In genomic region chrX:133980406-133980805, GRCh38 we compare ENCODE assay signal across 18 cellular contexts. TPM values are rescaled to one million over a fixed set of nuclear protein-coding genes. Genes with fewer than 3 reads are reported as not detected.
DNase-seq lines count a peak whose midpoint lies in the region; ATAC-seq and TF ChIP-seq lines count a peak whose summit lies in the region.
"Had no signal": no experiment of that assay in that cellular context is flagged by ENCODE, and none has a peak within 500 bp of the region (broad histone marks: within the 10 kb centered on the region; RNA-seq: fewer than 3 reads in every experiment).

No MANE protein-coding gene starts in this region.

- TF ChIP-seq CTCF in AG10803 (conservative IDR thresholded peaks at IDR 0.05; ENCODE audit: low read length) (no peak), fibroblast of pulmonary artery (IDR thresholded peaks at IDR 0.05; ENCODE audit: low read length, missing control alignments) (no peak)

- no peak for ATAC-seq in HG02840 (IDR thresholded peaks at IDR 0.05; ENCODE audit: low FRiP score, unreplicated experiment)

- H2BK5ac ChIP-seq in neuronal stem cell (ENCODE audit: low read length) = no peak overlapping the region

- H4K8ac ChIP-seq in neuronal stem cell (ENCODE audit: low read depth, low read length) = no peak overlapping the region

- H3K27ac Mint-ChIP-seq in activated T-helper 2 cell treated with anti-CD3 and anti-CD28 coated beads, Interferon-gamma antibody, Interleukin-2, Interleukin-4, amounts not matched to agents 10 μg/mL and 5 μg/mL and 100 μg/mL, durations not matched to agents 14 hours and 24 hours and 36 hours = no peak overlapping the region

- no peak overlapping the region for H3K4ac ChIP-seq in neuronal stem cell (ENCODE audit: low read length)

- no peak overlapping the region for H3K4me3 Mint-ChIP-seq in activated T-helper 2 cell treated with anti-CD3 and anti-CD28 coated beads, Interferon-gamma antibody, Interleukin-2, Interleukin-4, amounts not matched to agents 10 μg/mL and 5 μg/mL and 100 μg/mL, durations not matched to agents 14 hours and 24 hours and 36 hours (ENCODE audit: low read depth)

- peak overlapping the region; percentile 18 for H3K4me2 ChIP-seq in neuronal stem cell (ENCODE audit: insufficient read depth, low read length, poor library complexity, severe bottlenecking)
- H3K4me2 ChIP-seq: BLaER1 treated with 17β-estradiol and CSF1 and Interleukin-3, amounts not matched to agents 10 nM and 100 nM had no signal

- H3K4me1 ChIP-seq in neuronal stem cell (ENCODE audit: control insufficient read depth in 2 of 2, insufficient read depth in 1 of 2, low read depth in 1 of 2, low read length in 2 of 2) = peaks cover 4 to 9% of the 10 kb centered on the region in 2 donors
- H3K4me1 ChIP-seq: BLaER1 treated with 17β-estradiol and CSF1 and Interleukin-3, amounts not matched to agents 10 nM and 100 nM had no signal

- no peak overlapping the region for H3K14ac ChIP-seq in neuronal stem cell (ENCODE audit: low read length)

- H3K27me3 ChIP-seq in neuronal stem cell (ENCODE audit: control insufficient read depth in 3 of 3, insufficient read depth in 3 of 3, low read depth in 1 of 3, low read length in 3 of 3) = peaks cover 0 to 30% (median 0%) of the 10 kb centered on the region in 3 experiments

- no peaks in the 10 kb centered on the region for H3K36me3 ChIP-seq in neuronal stem cell (replicated peaks in 1 of 2; ENCODE audit: control insufficient read depth in 2 of 2, insufficient read depth in 2 of 2, low read length in 2 of 2)
- H3K36me3 ChIP-seq: BLaER1 treated with 17β-estradiol and CSF1 and Interleukin-3, amounts not matched to agents 10 nM and 100 nM had no signal

- no peaks in the 10 kb centered on the region for H3K9me3 Mint-ChIP-seq in activated T-helper 2 cell treated with anti-CD3 and anti-CD28 coated beads, Interferon-gamma antibody, Interleukin-2, Interleukin-4, amounts not matched to agents 10 μg/mL and 5 μg/mL and 100 μg/mL, durations not matched to agents 14 hours and 24 hours and 36 hours

- DNase-seq in AG10803 (ENCODE audit: low read depth) (peak; percentile 25), amniotic epithelial cell (ENCODE audit: low read depth) (peak; percentile 25), fibroblast of pulmonary artery (ENCODE audit: low read depth) (peak; percentile 42), neuronal stem cell (ENCODE audit: low spot score) (no peak), HK-2 (ENCODE audit: unreplicated experiment) (no peak), head of caudate nucleus (no peak)
- DNase-seq in activated T-helper 2 cell treated with anti-CD3 and anti-CD28 coated beads, Interferon-gamma antibody, Interleukin-2, Interleukin-4, amounts not matched to agents 10 μg/mL and 5 μg/mL and 100 μg/mL, durations not matched to agents 14 hours and 24 hours and 36 hours (ENCODE audit: low spot score) = no peak
- DNase-seq: DND-41, GDM1, NCI-H1694 treated with DMSO at 0.1 percent for 48 hours, NCI-H446, NCI-H748 treated with DMSO at 0.1 percent for 48 hours, OCI-M1, SHP77 treated with DMSO at 0.1 percent for 48 hours had no signal

- no peak overlapping the region for H3K9ac ChIP-seq in neuronal stem cell (ENCODE audit: low read depth, low read length, poor library complexity)
- H3K9ac ChIP-seq: BLaER1 treated with 17β-estradiol and CSF1 and Interleukin-3, amounts not matched to agents 10 nM and 100 nM had no signal

- H3K4me3 ChIP-seq in AG10803 (ENCODE audit: low read length) (no peak overlapping the region), fibroblast of pulmonary artery (replicated peaks; ENCODE audit: low read depth, low read length) (no peak overlapping the region), neuronal stem cell (ENCODE audit: low read length in 2 of 2) (no peak overlapping the region)
- H3K4me3 ChIP-seq: BLaER1 treated with 17β-estradiol and CSF1 and Interleukin-3, amounts not matched to agents 10 nM and 100 nM had no signal

- no peak overlapping the region for H2BK120ac ChIP-seq in neuronal stem cell (ENCODE audit: low read depth, low read length)

- H3K27ac ChIP-seq in neuronal stem cell (replicated peaks; ENCODE audit: low read length) = peak overlapping the region; percentile 83
- H3K27ac ChIP-seq: BLaER1 treated with 17β-estradiol and CSF1 and Interleukin-3, amounts not matched to agents 10 nM and 100 nM had no signal

- peaks cover 6% of the 10 kb centered on the region for H3K79me1 ChIP-seq in neuronal stem cell (ENCODE audit: low read depth, low read length)

- H2AFZ ChIP-seq in neuronal stem cell (ENCODE audit: low read length) = no peak overlapping the region

- H3K23ac ChIP-seq in neuronal stem cell (ENCODE audit: low read depth, low read length, poor library complexity) = no peak overlapping the region

- no peak overlapping the region for H2BK15ac ChIP-seq in neuronal stem cell (ENCODE audit: low read length)

- H3K18ac ChIP-seq in neuronal stem cell (ENCODE audit: low read length) = no peak overlapping the region

- peaks cover 33% of the 10 kb centered on the region for H3K27me3 Mint-ChIP-seq in activated T-helper 2 cell treated with anti-CD3 and anti-CD28 coated beads, Interferon-gamma antibody, Interleukin-2, Interleukin-4, amounts not matched to agents 10 μg/mL and 5 μg/mL and 100 μg/mL, durations not matched to agents 14 hours and 24 hours and 36 hours (ENCODE audit: low read depth)

- H3K9me3 ChIP-seq in neuronal stem cell (replicated peaks in 1 of 2; ENCODE audit: control insufficient read depth in 2 of 2, insufficient read depth in 1 of 2, low read depth in 1 of 2, low read length in 2 of 2) = no peaks in the 10 kb centered on the region

- WGBS in neuronal stem cell (ENCODE audit: extremely low coverage in 2 of 2, insufficient read length in 2 of 2, insufficient replicate concordance in 1 of 2), 2 donors = no CpG with 5 or more reads among the region's 2 CpGs

- H2BK12ac ChIP-seq in neuronal stem cell (ENCODE audit: low read length) = no peak overlapping the region

- no peaks in the 10 kb centered on the region for H3K4me1 Mint-ChIP-seq in activated T-helper 2 cell treated with anti-CD3 and anti-CD28 coated beads, Interferon-gamma antibody, Interleukin-2, Interleukin-4, amounts not matched to agents 10 μg/mL and 5 μg/mL and 100 μg/mL, durations not matched to agents 14 hours and 24 hours and 36 hours (ENCODE audit: low read depth)

- no peak overlapping the region for H2AK5ac ChIP-seq in neuronal stem cell (ENCODE audit: low read depth, low read length)

- H3K36me3 Mint-ChIP-seq in activated T-helper 2 cell treated with anti-CD3 and anti-CD28 coated beads, Interferon-gamma antibody, Interleukin-2, Interleukin-4, amounts not matched to agents 10 μg/mL and 5 μg/mL and 100 μg/mL, durations not matched to agents 14 hours and 24 hours and 36 hours (ENCODE audit: low read depth) = no peaks in the 10 kb centered on the region

- no peak overlapping the region for H4K91ac ChIP-seq in neuronal stem cell (ENCODE audit: low read depth, low read length, poor library complexity)

- intact Hi-C loops in activated T-helper 2 cell treated with anti-CD3 and anti-CD28 coated beads, Interferon-gamma antibody, Interleukin-2, Interleukin-4, amounts not matched to agents 10 μg/mL and 5 μg/mL and 100 μg/mL, durations not matched to agents 14 hours and 24 hours and 36 hours (cut with micrococcal nuclease) = no loop called here
- intact Hi-C loops in head of caudate nucleus (cut with DNase I) = no loop called here

RNA-seq across cellular contexts. Expression of gene GPC3, which starts 5.0 kb away (rescaled TPM):
- 308 TPM for polyA plus RNA-seq in neuronal stem cell (2013, experiment 1 of 2)
- polyA plus RNA-seq in neuronal stem cell (2013, experiment 2 of 2) = 313 TPM
- 0.25 and 0.37 TPM in 2 replicates for total RNA-seq in activated T-helper 2 cell treated with anti-CD3 and anti-CD28 coated beads, Interferon-gamma antibody, Interleukin-2, Interleukin-4, amounts not matched to agents 10 μg/mL and 5 μg/mL and 100 μg/mL, durations not matched to agents 14 hours and 24 hours and 36 hours
- total RNA-seq: HT1080, LHCN-M2 had no signal

Comparison
In these comparisons a context has a peak if more than half of its experiments do, and no peak if none do; other contexts are left out.
1. DNase-seq: peak in AG10803 (single experiment), amniotic epithelial cell (single experiment) and fibroblast of pulmonary artery (single experiment); none in neuronal stem cell (single experiment), HK-2 (single experiment), activated T-helper 2 cell treated with anti-CD3 and anti-CD28 coated beads, Interferon-gamma antibody, Interleukin-2, Interleukin-4, amounts not matched to agents 10 μg/mL and 5 μg/mL and 100 μg/mL, durations not matched to agents 14 hours and 24 hours and 36 hours (single experiment) and head of caudate nucleus (0 of 42).